1 cellular context compared by ENCODE assay signal in genomic region chr19:18571564-18572344, GRCh38.
A peak's percentile ranks its signal among the peaks of the same experiment; 100 is the strongest.
TF ChIP-seq lines count a peak whose summit lies in the region.

TSS of gene UBA52 (plus strand) at chr19:18571857. CDS start at chr19:18573301, 1,444 bp downstream.

TF ChIP-seq in HCT116, 20 proteins besides CTCF, POLR2A, EP300 and RAD21 (continued from another document):
- no peak for TF ChIP-seq REST (IDR thresholded peaks at IDR 0.05; ENCODE audit: low read depth)
- peak; percentile 92 for TF ChIP-seq SRF (IDR thresholded peaks at IDR 0.05; ENCODE audit: low read depth)
- no peak for TF ChIP-seq EZH2 (IDR thresholded peaks at IDR 0.05)
- TF ChIP-seq POLR2AphosphoS5 (IDR thresholded peaks at IDR 0.05; ENCODE audit: low read depth, low read length), result peak; percentile 93
- peak; percentile 94 for TF ChIP-seq SP1 (IDR thresholded peaks at IDR 0.05; ENCODE audit: low read depth)
- no peak for TF ChIP-seq ZNF274 (IDR thresholded peaks at IDR 0.05; ENCODE audit: low read depth, low read length)
- TF ChIP-seq, protein P1, sequence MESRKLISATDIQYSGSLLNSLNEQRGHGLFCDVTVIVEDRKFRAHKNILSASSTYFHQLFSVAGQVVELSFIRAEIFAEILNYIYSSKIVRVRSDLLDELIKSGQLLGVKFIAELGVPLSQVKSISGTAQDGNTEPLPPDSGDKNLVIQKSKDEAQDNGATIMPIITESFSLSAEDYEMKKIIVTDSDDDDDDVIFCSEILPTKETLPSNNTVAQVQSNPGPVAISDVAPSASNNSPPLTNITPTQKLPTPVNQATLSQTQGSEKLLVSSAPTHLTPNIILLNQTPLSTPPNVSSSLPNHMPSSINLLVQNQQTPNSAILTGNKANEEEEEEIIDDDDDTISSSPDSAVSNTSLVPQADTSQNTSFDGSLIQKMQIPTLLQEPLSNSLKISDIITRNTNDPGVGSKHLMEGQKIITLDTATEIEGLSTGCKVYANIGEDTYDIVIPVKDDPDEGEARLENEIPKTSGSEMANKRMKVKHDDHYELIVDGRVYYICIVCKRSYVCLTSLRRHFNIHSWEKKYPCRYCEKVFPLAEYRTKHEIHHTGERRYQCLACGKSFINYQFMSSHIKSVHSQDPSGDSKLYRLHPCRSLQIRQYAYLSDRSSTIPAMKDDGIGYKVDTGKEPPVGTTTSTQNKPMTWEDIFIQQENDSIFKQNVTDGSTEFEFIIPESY (IDR thresholded peaks at IDR 0.05; ENCODE audit: extremely low read depth, insufficient replicate concordance, low read length), result no peak
